2 cellular contexts compared by ENCODE assay signal in genomic region chr10:96337106-96337505, GRCh38.
TF ChIP-seq lines count a peak whose summit lies in the region.

No MANE protein-coding gene starts in this region.

TF ChIP-seq in Ishikawa, 13 proteins besides CTCF, POLR2A, EP300 and RAD21:
- TF ChIP-seq REST (IDR thresholded peaks at IDR 0.05; ENCODE audit: low read depth) = no peak
- TF ChIP-seq USF1 (IDR thresholded peaks at IDR 0.05) = peak; percentile 88

TF ChIP-seq in H1, 55 proteins besides CTCF, POLR2A, EP300 and RAD21 (continued from another document):
- TF ChIP-seq ATF3 (IDR thresholded peaks at IDR 0.05; ENCODE audit: insufficient read depth, low read depth, low read length) (peak; percentile 55; the same call in 1 of the 2 replicates), RXRA (IDR thresholded peaks at IDR 0.05; ENCODE audit: insufficient read depth, low read depth, low read length) (no peak), SIX5 (IDR thresholded peaks at IDR 0.05; ENCODE audit: low read depth, low read length) (no peak), TAF1 (IDR thresholded peaks at IDR 0.05; ENCODE audit: low read depth, low read length) (no peak), USF2 (IDR thresholded peaks at IDR 0.05; ENCODE audit: low read length) (peak; percentile 70; the same call in 1 of the 2 replicates), KDM1A (IDR thresholded peaks at IDR 0.05; ENCODE audit: borderline replicate concordance, low read length) (no peak), KDM5A (IDR thresholded peaks at IDR 0.05; ENCODE audit: low read length) (no peak)
